In the genomic region with DNA sequence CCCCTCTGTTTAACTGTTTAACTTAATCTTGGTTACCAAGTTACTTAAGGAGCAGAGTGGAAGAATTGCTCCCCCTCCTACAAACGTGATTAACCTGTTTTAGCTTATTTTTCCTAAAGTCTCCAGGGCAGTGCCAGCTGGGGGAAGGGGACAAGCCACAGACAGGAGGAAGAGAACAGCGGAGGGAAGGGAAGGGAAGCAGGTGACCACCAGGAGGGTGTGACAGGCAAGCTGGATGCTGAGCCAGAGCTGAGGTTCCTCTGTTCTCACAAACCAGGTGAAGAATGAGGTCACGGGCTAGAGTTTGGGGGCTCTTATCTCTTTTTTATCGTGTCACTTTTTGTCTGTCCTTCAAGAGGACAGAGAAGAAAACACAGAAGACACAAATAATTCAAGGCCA, we compare ENCODE assay signal across 28 cellular contexts. TPM values are rescaled to one million over a fixed set of nuclear protein-coding genes. Genes with fewer than 3 reads are reported as not detected.
"Had no signal": no experiment of that assay in that cellular context is flagged by ENCODE, and none has a peak within 500 bp of the region (broad histone marks: within the 10 kb centered on the region; RNA-seq: fewer than 3 reads in every experiment).

No MANE protein-coding gene starts in this region.

- H3K27me3 ChIP-seq: brain microvascular endothelial cell, cardiac muscle cell had no signal

- FAIRE-seq: astrocyte, RCC 7860 had no signal

- H3K9me3 Mint-ChIP-seq: activated B cell treated with CpG ODN at 0.5 μM for 24 hours; activated CD4-positive, alpha-beta T cell treated with anti-CD3 and anti-CD28 coated beads, Interleukin-2, amount 10 ng/mL, durations not matched to agents 24 days and 14 days; activated naive CD4-positive, alpha-beta T cell treated with anti-CD3 and anti-CD28 coated beads, Interleukin-2, amount 50 U/mL, for 72 hours; activated naive CD8-positive, alpha-beta T cell treated with anti-CD3 and anti-CD28 coated beads, Interleukin-2, amount 50 U/mL, for 24 hours; activated T-cell treated with anti-CD3 and anti-CD28 coated beads, Interleukin-2, amount 50 U/mL, for 24 hours; activated T-helper 1 cell treated with anti-CD3 and anti-CD28 coated beads, Interleukin-12 subunit alpha, Interleukin-12 subunit beta, Interleukin-2, Interleukin-4 antibody, amounts not matched to agents 30 ng/mL and 10 ng/mL and 1 ng/mL, durations not matched to agents 14 hours and 24 hours and 36 hours; T-helper 1 cell treated with Interleukin-12 subunit alpha and Interleukin-12 subunit beta and Interleukin-4 antibody, amounts not matched to agents 30 μg/mL and 1 μg/mL, for 36 hours had no signal

- H3K4me1 Mint-ChIP-seq: activated B cell treated with CpG ODN at 0.5 μM for 24 hours; activated CD4-positive, alpha-beta T cell treated with anti-CD3 and anti-CD28 coated beads, Interleukin-2, amount 10 ng/mL, durations not matched to agents 24 days and 14 days; activated CD8-positive, alpha-beta memory T cell treated with anti-CD3 and anti-CD28 coated beads, Interleukin-2, amount 10 ng/mL, durations not matched to agents 7 days and 5 days; activated naive CD8-positive, alpha-beta T cell treated with anti-CD3 and anti-CD28 coated beads, Interleukin-2, amount 50 U/mL, for 24 hours had no signal

- H3K36me3 ChIP-seq: brain microvascular endothelial cell, cardiac muscle cell had no signal

- H3K36me3 Mint-ChIP-seq: activated CD8-positive, alpha-beta memory T cell treated with anti-CD3 and anti-CD28 coated beads, Interleukin-2, amount 10 ng/mL, durations not matched to agents 7 days and 5 days; activated naive CD4-positive, alpha-beta T cell treated with anti-CD3 and anti-CD28 coated beads, Interleukin-2, amount 50 U/mL, for 72 hours had no signal

- DNase-seq: activated B cell treated with CpG ODN at 0.5 μM for 24 hours; activated CD4-positive, alpha-beta T cell treated with anti-CD3 and anti-CD28 coated beads for 1 hour; activated CD4-positive, alpha-beta T cell treated with anti-CD3 and anti-CD28 coated beads, Interleukin-2, amount 10 ng/mL, durations not matched to agents 24 days and 14 days; activated CD4-positive, alpha-beta T cell treated with anti-CD3 and anti-CD28 coated beads, Interleukin-2, amount 50 U/mL, for 48 hours; activated CD8-positive, alpha-beta memory T cell treated with anti-CD3 and anti-CD28 coated beads, Interleukin-2, amount 10 ng/mL, durations not matched to agents 7 days and 5 days; activated effector memory CD4-positive, alpha-beta T cell treated with Interleukin-2 at 50 U/mL for 16 hours; activated naive CD4-positive, alpha-beta T cell treated with Interleukin-2 at 50 U/mL for 16 hours; activated naive CD8-positive, alpha-beta T cell treated with anti-CD3 and anti-CD28 coated beads, Interleukin-2, amount 50 U/mL, for 24 hours; activated T-cell treated with anti-CD3 and anti-CD28 coated beads, Interleukin-2, amount 50 U/mL, for 24 hours; amygdala; brain microvascular endothelial cell; cerebellar nuclear complex; Karpas-422; NCI-H1105 treated with DMSO at 0.1 percent for 48 hours; NCI-H1436 treated with DMSO at 0.1 percent for 48 hours; NCI-H187; NCI-H2081; NCI-H446; NK-92 treated with Interleukin-12 subunit alpha and Interleukin-12 subunit beta, amount 100 ng/mL, for 24 hours; OCI-M1; SHP77 had no signal

- H3K27ac ChIP-seq: brain microvascular endothelial cell, cardiac muscle cell had no signal

- H3K4me3 ChIP-seq: cardiac muscle cell had no signal

- H3K27me3 Mint-ChIP-seq: activated naive CD8-positive, alpha-beta T cell treated with anti-CD3 and anti-CD28 coated beads, Interleukin-2, amount 50 U/mL, for 24 hours had no signal

- H3K27ac Mint-ChIP-seq: activated B cell treated with CpG ODN at 0.5 μM for 24 hours; activated CD4-positive, alpha-beta T cell treated with anti-CD3 and anti-CD28 coated beads, Interleukin-2, amount 10 ng/mL, durations not matched to agents 24 days and 14 days; activated CD8-positive, alpha-beta memory T cell treated with anti-CD3 and anti-CD28 coated beads, Interleukin-2, amount 10 ng/mL, durations not matched to agents 7 days and 5 days; activated naive CD4-positive, alpha-beta T cell treated with anti-CD3 and anti-CD28 coated beads, Interleukin-2, amount 50 U/mL, for 72 hours; activated naive CD8-positive, alpha-beta T cell treated with anti-CD3 and anti-CD28 coated beads, Interleukin-2, amount 50 U/mL, for 24 hours; activated T-cell treated with anti-CD3 and anti-CD28 coated beads, Interleukin-2, amount 50 U/mL, for 24 hours; activated T-helper 1 cell treated with anti-CD3 and anti-CD28 coated beads, Interleukin-12 subunit alpha, Interleukin-12 subunit beta, Interleukin-2, Interleukin-4 antibody, amounts not matched to agents 30 ng/mL and 10 ng/mL and 1 ng/mL, durations not matched to agents 14 hours and 24 hours and 36 hours; T-helper 1 cell treated with Interleukin-12 subunit alpha and Interleukin-12 subunit beta and Interleukin-4 antibody, amounts not matched to agents 30 μg/mL and 1 μg/mL, for 36 hours had no signal

- H3K4me3 Mint-ChIP-seq: activated B cell treated with CpG ODN at 0.5 μM for 24 hours; activated CD4-positive, alpha-beta T cell treated with anti-CD3 and anti-CD28 coated beads, Interleukin-2, amount 10 ng/mL, durations not matched to agents 24 days and 14 days; activated CD8-positive, alpha-beta memory T cell treated with anti-CD3 and anti-CD28 coated beads, Interleukin-2, amount 10 ng/mL, durations not matched to agents 7 days and 5 days; activated naive CD8-positive, alpha-beta T cell treated with anti-CD3 and anti-CD28 coated beads, Interleukin-2, amount 50 U/mL, for 24 hours; activated T-cell treated with anti-CD3 and anti-CD28 coated beads, Interleukin-2, amount 50 U/mL, for 24 hours; activated T-helper 1 cell treated with anti-CD3 and anti-CD28 coated beads, Interleukin-12 subunit alpha, Interleukin-12 subunit beta, Interleukin-2, Interleukin-4 antibody, amounts not matched to agents 30 ng/mL and 10 ng/mL and 1 ng/mL, durations not matched to agents 14 hours and 24 hours and 36 hours; T-helper 1 cell treated with Interleukin-12 subunit alpha and Interleukin-12 subunit beta and Interleukin-4 antibody, amounts not matched to agents 30 μg/mL and 1 μg/mL, for 36 hours had no signal

- ATAC-seq: activated CD8-positive, alpha-beta memory T cell treated with anti-CD3 and anti-CD28 coated beads, Interleukin-2, amount 10 ng/mL, durations not matched to agents 7 days and 5 days; activated naive CD4-positive, alpha-beta T cell treated with anti-CD3 and anti-CD28 coated beads, Interleukin-2, amount 50 U/mL, for 72 hours; activated naive CD8-positive, alpha-beta T cell treated with anti-CD3 and anti-CD28 coated beads, Interleukin-2, amount 50 U/mL, for 24 hours had no signal

RNA-seq across cellular contexts. Expression of gene SLC13A4, which starts 1.6 kb away (rescaled TPM):
- total RNA-seq: activated B cell treated with CpG ODN at 0.5 μM for 24 hours; activated CD4-positive, alpha-beta T cell treated with anti-CD3 and anti-CD28 coated beads, Interleukin-2, amount 10 ng/mL, durations not matched to agents 24 days and 14 days; activated CD8-positive, alpha-beta memory T cell treated with anti-CD3 and anti-CD28 coated beads, Interleukin-2, amount 10 ng/mL, durations not matched to agents 7 days and 5 days; activated naive CD4-positive, alpha-beta T cell treated with anti-CD3 and anti-CD28 coated beads, Interleukin-2, amount 50 U/mL, for 72 hours; activated T-helper 1 cell treated with anti-CD3 and anti-CD28 coated beads, Interleukin-12 subunit alpha, Interleukin-12 subunit beta, Interleukin-2, Interleukin-4 antibody, amounts not matched to agents 30 ng/mL and 10 ng/mL and 1 ng/mL, durations not matched to agents 14 hours and 24 hours and 36 hours had no signal

RNA-seq across cellular contexts. Expression of gene FAM180A, which starts 22.2 kb away (rescaled TPM):
- total RNA-seq: activated B cell treated with CpG ODN at 0.5 μM for 24 hours; activated CD4-positive, alpha-beta T cell treated with anti-CD3 and anti-CD28 coated beads, Interleukin-2, amount 10 ng/mL, durations not matched to agents 24 days and 14 days; activated CD8-positive, alpha-beta memory T cell treated with anti-CD3 and anti-CD28 coated beads, Interleukin-2, amount 10 ng/mL, durations not matched to agents 7 days and 5 days; activated naive CD4-positive, alpha-beta T cell treated with anti-CD3 and anti-CD28 coated beads, Interleukin-2, amount 50 U/mL, for 72 hours; activated T-helper 1 cell treated with anti-CD3 and anti-CD28 coated beads, Interleukin-12 subunit alpha, Interleukin-12 subunit beta, Interleukin-2, Interleukin-4 antibody, amounts not matched to agents 30 ng/mL and 10 ng/mL and 1 ng/mL, durations not matched to agents 14 hours and 24 hours and 36 hours; astrocyte; cardiac muscle cell; SK-MEL-5 had no signal
- polyA plus RNA-seq: cardiac muscle cell had no signal
